Comparison of ENCODE assay signal across 1 cellular context in genomic region chr10:51231754-51232153, GRCh38.
TF ChIP-seq lines count a peak whose summit lies in the region.

No MANE protein-coding gene starts in this region.

TF ChIP-seq in HEK293, 187 proteins besides CTCF, POLR2A, EP300 and RAD21 (continued from another document and continues in another):
- TF ChIP-seq ZNF2 (tag by site-specific recombination; IDR thresholded peaks at IDR 0.05) = 0 out of 2 replicates have a peak, but pooled peaks have one; percentile 33
- no peak for TF ChIP-seq MYNN (tag by site-specific recombination; IDR thresholded peaks at IDR 0.05; ENCODE audit: borderline replicate concordance)
- no peak for TF ChIP-seq ZSCAN18 (tag by site-specific recombination; IDR thresholded peaks at IDR 0.05)
- 0 out of 2 replicates have a peak, but pooled peaks have one; percentile 31 for TF ChIP-seq ZBTB21 (tag by site-specific recombination; IDR thresholded peaks at IDR 0.05)
- no peak for TF ChIP-seq ZNF76 (tag by site-specific recombination; IDR thresholded peaks at IDR 0.05; ENCODE audit: borderline replicate concordance, low read depth)
- TF ChIP-seq, protein P1, sequence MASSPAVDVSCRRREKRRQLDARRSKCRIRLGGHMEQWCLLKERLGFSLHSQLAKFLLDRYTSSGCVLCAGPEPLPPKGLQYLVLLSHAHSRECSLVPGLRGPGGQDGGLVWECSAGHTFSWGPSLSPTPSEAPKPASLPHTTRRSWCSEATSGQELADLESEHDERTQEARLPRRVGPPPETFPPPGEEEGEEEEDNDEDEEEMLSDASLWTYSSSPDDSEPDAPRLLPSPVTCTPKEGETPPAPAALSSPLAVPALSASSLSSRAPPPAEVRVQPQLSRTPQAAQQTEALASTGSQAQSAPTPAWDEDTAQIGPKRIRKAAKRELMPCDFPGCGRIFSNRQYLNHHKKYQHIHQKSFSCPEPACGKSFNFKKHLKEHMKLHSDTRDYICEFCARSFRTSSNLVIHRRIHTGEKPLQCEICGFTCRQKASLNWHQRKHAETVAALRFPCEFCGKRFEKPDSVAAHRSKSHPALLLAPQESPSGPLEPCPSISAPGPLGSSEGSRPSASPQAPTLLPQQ (tag by site-specific recombination; IDR thresholded peaks at IDR 0.05) = peak; percentile 63; the same call in 1 of the 2 replicates
- no peak for TF ChIP-seq ZNF600 (tag by site-specific recombination; IDR thresholded peaks at IDR 0.05)
- 0 out of 2 replicates have a peak, but pooled peaks have one; percentile 21 for TF ChIP-seq ZBTB8A (tag by site-specific recombination; IDR thresholded peaks at IDR 0.05)
- no peak for TF ChIP-seq ZNF510 (tag by site-specific recombination; IDR thresholded peaks at IDR 0.05; ENCODE audit: insufficient replicate concordance)
- no peak for TF ChIP-seq ZNF354C (tag by site-specific recombination; IDR thresholded peaks at IDR 0.05; ENCODE audit: borderline replicate concordance, low read depth)
- no peak for TF ChIP-seq ZNF138 (tag by site-specific recombination; IDR thresholded peaks at IDR 0.05; ENCODE audit: borderline replicate concordance)
- no peak for TF ChIP-seq ZNF302 (tag by site-specific recombination; IDR thresholded peaks at IDR 0.05; ENCODE audit: low read depth)
- no peak for TF ChIP-seq ZNF311 (tag by site-specific recombination; IDR thresholded peaks at IDR 0.05; ENCODE audit: borderline replicate concordance)
- TF ChIP-seq ZNF169 (tag by site-specific recombination; IDR thresholded peaks at IDR 0.05) = no peak
- TF ChIP-seq, protein P2, sequence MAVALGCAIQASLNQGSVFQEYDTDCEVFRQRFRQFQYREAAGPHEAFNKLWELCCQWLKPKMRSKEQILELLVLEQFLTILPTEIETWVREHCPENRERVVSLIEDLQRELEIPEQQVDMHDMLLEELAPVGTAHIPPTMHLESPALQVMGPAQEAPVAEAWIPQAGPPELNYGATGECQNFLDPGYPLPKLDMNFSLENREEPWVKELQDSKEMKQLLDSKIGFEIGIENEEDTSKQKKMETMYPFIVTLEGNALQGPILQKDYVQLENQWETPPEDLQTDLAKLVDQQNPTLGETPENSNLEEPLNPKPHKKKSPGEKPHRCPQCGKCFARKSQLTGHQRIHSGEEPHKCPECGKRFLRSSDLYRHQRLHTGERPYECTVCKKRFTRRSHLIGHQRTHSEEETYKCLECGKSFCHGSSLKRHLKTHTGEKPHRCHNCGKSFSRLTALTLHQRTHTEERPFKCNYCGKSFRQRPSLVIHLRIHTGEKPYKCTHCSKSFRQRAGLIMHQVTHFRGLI (tag by site-specific recombination; IDR thresholded peaks at IDR 0.05) = no peak
- TF ChIP-seq ZNF596 (tag by site-specific recombination; IDR thresholded peaks at IDR 0.05) = no peak
- TF ChIP-seq, protein P3, sequence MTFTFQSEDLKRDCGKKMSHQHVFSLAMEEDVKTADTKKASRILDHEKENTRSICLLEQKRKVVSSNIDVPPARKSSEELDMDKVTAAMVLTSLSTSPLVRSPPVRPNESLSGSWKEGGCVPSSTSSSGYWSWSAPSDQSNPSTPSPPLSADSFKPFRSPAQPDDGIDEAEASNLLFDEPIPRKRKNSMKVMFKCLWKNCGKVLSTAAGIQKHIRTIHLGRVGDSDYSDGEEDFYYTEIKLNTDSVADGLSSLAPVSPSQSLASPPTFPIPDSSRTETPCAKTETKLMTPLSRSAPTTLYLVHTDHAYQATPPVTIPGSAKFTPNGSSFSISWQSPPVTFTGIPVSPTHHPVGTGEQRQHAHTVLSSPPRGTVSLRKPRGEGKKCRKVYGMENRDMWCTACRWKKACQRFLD (tag by site-specific recombination; IDR thresholded peaks at IDR 0.05) = no peak
- TF ChIP-seq IKZF3 (tag by site-specific recombination; IDR thresholded peaks at IDR 0.05) = no peak
- no peak for TF ChIP-seq ZNF624 (tag by site-specific recombination; IDR thresholded peaks at IDR 0.05)
- no peak for TF ChIP-seq ZIC2 (tag by site-specific recombination; IDR thresholded peaks at IDR 0.05)
- TF ChIP-seq ZNF24 (tag by site-specific recombination; IDR thresholded peaks at IDR 0.05) = no peak
- TF ChIP-seq ZNF133 (tag by site-specific recombination; IDR thresholded peaks at IDR 0.05) = no peak
- no peak for TF ChIP-seq ZNF37A (tag by site-specific recombination; IDR thresholded peaks at IDR 0.05)
- no peak for TF ChIP-seq ZNF121 (tag by site-specific recombination; IDR thresholded peaks at IDR 0.05)
- no peak for TF ChIP-seq ZNF146 (tag by site-specific recombination; IDR thresholded peaks at IDR 0.05)
- no peak for TF ChIP-seq ZNF394 (tag by site-specific recombination; IDR thresholded peaks at IDR 0.05; ENCODE audit: borderline replicate concordance)
- no peak for TF ChIP-seq ZNF140 (tag by site-specific recombination; IDR thresholded peaks at IDR 0.05)
- no peak for TF ChIP-seq ZNF677 (tag by site-specific recombination; IDR thresholded peaks at IDR 0.05)
- TF ChIP-seq ZNF292 (tag by site-specific recombination; IDR thresholded peaks at IDR 0.05; ENCODE audit: borderline replicate concordance, low read depth) = no peak
- no peak for TF ChIP-seq HOXC10 (CRISPR knock-in tag; IDR thresholded peaks at IDR 0.05)
- no peak for TF ChIP-seq KLF8 (tag by site-specific recombination; IDR thresholded peaks at IDR 0.05)
- TF ChIP-seq, protein P4, sequence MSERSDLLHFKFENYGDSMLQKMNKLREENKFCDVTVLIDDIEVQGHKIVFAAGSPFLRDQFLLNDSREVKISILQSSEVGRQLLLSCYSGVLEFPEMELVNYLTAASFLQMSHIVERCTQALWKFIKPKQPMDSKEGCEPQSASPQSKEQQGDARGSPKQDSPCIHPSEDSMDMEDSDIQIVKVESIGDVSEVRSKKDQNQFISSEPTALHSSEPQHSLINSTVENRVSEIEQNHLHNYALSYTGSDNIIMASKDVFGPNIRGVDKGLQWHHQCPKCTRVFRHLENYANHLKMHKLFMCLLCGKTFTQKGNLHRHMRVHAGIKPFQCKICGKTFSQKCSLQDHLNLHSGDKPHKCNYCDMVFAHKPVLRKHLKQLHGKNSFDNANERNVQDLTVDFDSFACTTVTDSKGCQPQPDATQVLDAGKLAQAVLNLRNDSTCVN (tag by site-specific recombination; optimal IDR thresholded peaks at IDR 0.05) = no peak
- TF ChIP-seq ZBTB44 (tag by site-specific recombination; IDR thresholded peaks at IDR 0.05) = peak; percentile 31; the same call in 1 of the 2 replicates
- no peak for TF ChIP-seq ZNF214 (tag by site-specific recombination; IDR thresholded peaks at IDR 0.05; ENCODE audit: borderline replicate concordance)
- TF ChIP-seq SCRT1 (tag by site-specific recombination; IDR thresholded peaks at IDR 0.05; ENCODE audit: borderline replicate concordance) = no peak
- no peak for TF ChIP-seq PRDM1 (tag by site-specific recombination; IDR thresholded peaks at IDR 0.05)
- no peak for TF ChIP-seq ZNF157 (tag by site-specific recombination; IDR thresholded peaks at IDR 0.05)
- TF ChIP-seq ZNF585B (tag by site-specific recombination; IDR thresholded peaks at IDR 0.05) = no peak
- TF ChIP-seq MZF1 (tag by site-specific recombination; IDR thresholded peaks at IDR 0.05; ENCODE audit: borderline replicate concordance) = no peak
- TF ChIP-seq ZNF837 (tag by site-specific recombination; IDR thresholded peaks at IDR 0.05) = no peak
- TF ChIP-seq ZNF610 (tag by site-specific recombination; IDR thresholded peaks at IDR 0.05; ENCODE audit: borderline replicate concordance) = no peak
- TF ChIP-seq, protein P5, sequence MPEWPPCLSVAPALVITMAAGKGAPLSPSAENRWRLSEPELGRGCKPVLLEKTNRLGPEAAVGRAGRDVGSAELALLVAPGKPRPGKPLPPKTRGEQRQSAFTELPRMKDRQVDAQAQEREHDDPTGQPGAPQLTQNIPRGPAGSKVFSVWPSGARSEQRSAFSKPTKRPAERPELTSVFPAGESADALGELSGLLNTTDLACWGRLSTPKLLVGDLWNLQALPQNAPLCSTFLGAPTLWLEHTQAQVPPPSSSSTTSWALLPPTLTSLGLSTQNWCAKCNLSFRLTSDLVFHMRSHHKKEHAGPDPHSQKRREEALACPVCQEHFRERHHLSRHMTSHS (tag by site-specific recombination; IDR thresholded peaks at IDR 0.05) = no peak
- TF ChIP-seq, protein P6, sequence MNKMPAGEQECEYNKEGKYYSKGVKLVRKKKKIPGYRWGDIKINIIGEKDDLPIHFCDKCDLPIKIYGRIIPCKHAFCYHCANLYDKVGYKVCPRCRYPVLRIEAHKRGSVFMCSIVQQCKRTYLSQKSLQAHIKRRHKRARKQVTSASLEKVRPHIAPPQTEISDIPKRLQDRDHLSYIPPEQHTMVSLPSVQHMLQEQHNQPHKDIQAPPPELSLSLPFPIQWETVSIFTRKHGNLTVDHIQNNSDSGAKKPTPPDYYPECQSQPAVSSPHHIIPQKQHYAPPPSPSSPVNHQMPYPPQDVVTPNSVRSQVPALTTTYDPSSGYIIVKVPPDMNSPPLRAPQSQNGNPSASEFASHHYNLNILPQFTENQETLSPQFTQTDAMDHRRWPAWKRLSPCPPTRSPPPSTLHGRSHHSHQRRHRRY (tag by site-specific recombination; IDR thresholded peaks at IDR 0.05) = no peak
- 0 out of 2 replicates have a peak, but pooled peaks have one; percentile 37 for TF ChIP-seq ZNF792 (tag by site-specific recombination; IDR thresholded peaks at IDR 0.05)
- no peak for TF ChIP-seq ZNF404 (tag by site-specific recombination; IDR thresholded peaks at IDR 0.05)
- TF ChIP-seq ZBTB6 (tag by site-specific recombination; IDR thresholded peaks at IDR 0.05) = no peak
- no peak for TF ChIP-seq ZNF335 (tag by site-specific recombination; conservative IDR thresholded peaks at IDR 0.05)
- no peak for TF ChIP-seq ZNF426 (tag by site-specific recombination; IDR thresholded peaks at IDR 0.05)
- TF ChIP-seq ZNF473 (tag by site-specific recombination; IDR thresholded peaks at IDR 0.05) = no peak
- no peak for TF ChIP-seq ZNF654 (tag by site-specific recombination; IDR thresholded peaks at IDR 0.05; ENCODE audit: low read depth)
- TF ChIP-seq ZFP69B (tag by site-specific recombination; IDR thresholded peaks at IDR 0.05) = no peak
- TF ChIP-seq ZNF391 (tag by site-specific recombination; IDR thresholded peaks at IDR 0.05; ENCODE audit: borderline replicate concordance, low read depth) = no peak
- no peak for TF ChIP-seq ZNF433 (tag by site-specific recombination; IDR thresholded peaks at IDR 0.05; ENCODE audit: low read depth)
- no peak for TF ChIP-seq ZNF571 (tag by site-specific recombination; IDR thresholded peaks at IDR 0.05)
- TF ChIP-seq ZBTB10 (tag by site-specific recombination; IDR thresholded peaks at IDR 0.05) = no peak
- TF ChIP-seq ZNF18 (tag by site-specific recombination; IDR thresholded peaks at IDR 0.05) = 0 out of 2 replicates have a peak, but pooled peaks have one; percentile 52
